ENCODE assay signal across 13 cellular contexts in genomic region chr7:152176797-152177196, GRCh38.
DNase-seq lines count a peak whose midpoint lies in the region; ATAC-seq and TF ChIP-seq lines count a peak whose summit lies in the region.
"Had no signal": no experiment of that assay in that cellular context is flagged by ENCODE, and none has a peak within 500 bp of the region (broad histone marks: within the 10 kb centered on the region; RNA-seq: fewer than 3 reads in every experiment).

No MANE protein-coding gene starts in this region.

- no peak for TF ChIP-seq CTCF in GM06990 (IDR thresholded peaks at IDR 0.05; ENCODE audit: insufficient read depth, low read length, poor library complexity, severe bottlenecking)
- no peak for TF ChIP-seq CTCF in upper lobe of right lung (IDR thresholded peaks at IDR 0.05)
- TF ChIP-seq CTCF in endothelial cell (IDR thresholded peaks at IDR 0.05; ENCODE audit: unreplicated experiment), result no peak

- peaks cover 6% of the 10 kb centered on the region for H3K4me1 Mint-ChIP-seq in endothelial cell (ENCODE audit: unreplicated experiment)
- H3K4me1 Mint-ChIP-seq: nephron had no signal

- in situ Hi-C loops in KBM-7 (cut with MboI; ENCODE audit: low pct_unique_long_range_greater_than_20kb, low sequenced_read_pairs), result no loop called here

- H3K9me3 Mint-ChIP-seq in endothelial cell (ENCODE audit: unreplicated experiment), result no peaks in the 10 kb centered on the region
- H3K9me3 Mint-ChIP-seq: nephron had no signal

- H3K36me3 ChIP-seq in GM06990 (ENCODE audit: control insufficient read depth, insufficient read depth, low read length) (peaks cover 15% of the 10 kb centered on the region), upper lobe of right lung (peaks cover 93% of the 10 kb centered on the region)

- DNase-seq in GM06990 (ENCODE audit: extremely low read depth, insufficient read length) (peak; percentile 35), KBM-7 (peak; percentile 70), cerebellar cortex (ENCODE audit: low spot score) (no peak), upper lobe of right lung (no peak), NCI-H1048 (lab: John Stamatoyannopoulos, UW) (no peak), endothelial cell (ENCODE audit: low spot score) (no peak)
- DNase-seq: activated T-cell treated with anti-CD3 and anti-CD28 coated beads, Interleukin-2, amount 50 U/mL, for 48 hours; cerebellar nuclear complex; NCI-H2029 treated with DMSO at 0.1 percent for 48 hours had no signal

- no peak overlapping the region for H3K27ac ChIP-seq in upper lobe of right lung

- no peak overlapping the region for H3K4me3 ChIP-seq in GM06990 (replicated peaks; ENCODE audit: low read depth, low read length)
- H3K4me3 ChIP-seq in upper lobe of right lung, result no peak overlapping the region
- H3K4me3 ChIP-seq: smooth muscle cell had no signal

- H3K36me3 Mint-ChIP-seq in endothelial cell (ENCODE audit: low read depth, unreplicated experiment), result peaks cover 38% of the 10 kb centered on the region

- H3K27me3 ChIP-seq in GM06990 (replicated peaks; ENCODE audit: control insufficient read depth, insufficient read depth, low read length), result no peaks in the 10 kb centered on the region
- H3K27me3 ChIP-seq in upper lobe of right lung, result no peaks in the 10 kb centered on the region

- H3K4me1 ChIP-seq in upper lobe of right lung, result no peaks in the 10 kb centered on the region

- H3K4me3 Mint-ChIP-seq in endothelial cell (ENCODE audit: unreplicated experiment), result no peak overlapping the region
- H3K4me3 Mint-ChIP-seq: nephron had no signal

- H3K9me3 ChIP-seq in upper lobe of right lung, result no peaks in the 10 kb centered on the region

- ATAC-seq in GM19324 (IDR thresholded peaks at IDR 0.05; ENCODE audit: low FRiP score, unreplicated experiment) (peak; percentile 57), HG02763 (IDR thresholded peaks at IDR 0.05; ENCODE audit: unreplicated experiment) (peak; percentile 40), upper lobe of right lung (no peak)

- no peaks in the 10 kb centered on the region for H3K27me3 Mint-ChIP-seq in endothelial cell (ENCODE audit: unreplicated experiment)

- no peak overlapping the region for H3K27ac Mint-ChIP-seq in endothelial cell (ENCODE audit: unreplicated experiment)
- H3K27ac Mint-ChIP-seq: nephron had no signal

- intact Hi-C loops in upper lobe of right lung (cut with DNase I), result no loop called here

Comparison
In these comparisons a context has a peak if more than half of its experiments do, and no peak if none do; other contexts are left out.
1. DNase-seq: peak in GM06990 (single experiment) and KBM-7 (single experiment); none in cerebellar cortex (single experiment), upper lobe of right lung (single experiment), NCI-H1048 (single experiment) and endothelial cell (single experiment).